In genomic region chr17:16215002-16215272, GRCh38 we compare ENCODE assay signal across 8 cellular contexts. TPM values are rescaled to one million over a fixed set of nuclear protein-coding genes. Genes with fewer than 3 reads are reported as not detected.
DNase-seq lines count a peak whose midpoint lies in the region; ATAC-seq, FAIRE-seq and TF ChIP-seq lines count a peak whose summit lies in the region.

No MANE protein-coding gene starts in this region.

- H3K9me3 Mint-ChIP-seq in MCF 10A (ENCODE audit: unreplicated experiment), result no peaks in the 10 kb centered on the region

- no peaks in the 10 kb centered on the region for H3K27me3 Mint-ChIP-seq in MCF 10A (ENCODE audit: insufficient read depth, unreplicated experiment)

- no TSS peak for BruUV-seq in MCF 10A (replicated peaks; lab: Mats Ljungman, UMichigan)

- TF ChIP-seq CTCF in AG09309 (IDR thresholded peaks at IDR 0.05; ENCODE audit: control insufficient read depth, insufficient read depth, low read depth, low read length, missing control alignments), result no peak
- TF ChIP-seq CTCF in MCF 10A (IDR thresholded peaks at IDR 0.05; ENCODE audit: unreplicated experiment), result no peak
- TF ChIP-seq CTCF in kidney (IDR thresholded peaks at IDR 0.05; ENCODE audit: borderline replicate concordance, extremely low read depth, insufficient read depth), result no peak
- TF ChIP-seq CTCF in GM13977 (IDR thresholded peaks at IDR 0.05; ENCODE audit: extremely low read depth, insufficient read depth, missing control alignments), result no peak

- H3K27ac ChIP-seq in kidney (ENCODE audit: low read depth in 2 of 2, low read length in 2 of 2), result peak overlapping the region; percentile 97 to 98

- FAIRE-seq in kidney (lab: Jason Lieb, UNC), result no peak

- no peaks in the 10 kb centered on the region for H3K9me3 ChIP-seq in kidney (ENCODE audit: control insufficient read depth in 1 of 2, low read length in 2 of 2)

- H3K27ac Mint-ChIP-seq in MCF 10A (ENCODE audit: low read depth, unreplicated experiment), result peak overlapping the region; percentile 84

- peak overlapping the region; percentile 90 to 93 for H3K9ac ChIP-seq in kidney (ENCODE audit: low read length in 2 of 2)

- peaks cover 4 to 7% of the 10 kb centered on the region in 2 donors for H3K4me1 ChIP-seq in kidney (ENCODE audit: control insufficient read depth in 1 of 2, insufficient read depth in 1 of 2, low read depth in 1 of 2, low read length in 2 of 2)

- peak overlapping the region; percentile 49 for H3K4me3 ChIP-seq in AG09309 (ENCODE audit: control insufficient read depth, low read depth, low read length)
- H3K4me3 ChIP-seq in kidney (ENCODE audit: low read length in 2 of 2), result peak overlapping the region; percentile 92 to 99

- DNase-seq in AG09309 (ENCODE audit: low read depth), result no peak
- peak; percentile 74 to 89 for DNase-seq in SHP77 (lab: John Stamatoyannopoulos, UW)
- no peak for DNase-seq in MCF 10A (ENCODE audit: unreplicated experiment)
- DNase-seq in kidney, result peak; percentile 88
- DNase-seq in stimulated activated CD8-positive, alpha-beta memory T cell treated with anti-CD3 and anti-CD28 coated beads, Interleukin-15, amount 100 ng/mL, for 1 hour (ENCODE audit: low read depth), result peak; percentile 10
- no peak for DNase-seq in GM13977 (ENCODE audit: low spot score)

- CTCF ChIA-PET in MCF 10A (lab: Yijun Ruan, JAX), result interaction anchor here (0.7 to 0.9 kb wide), 2 partner anchors 79 to 139 kb away, joined by 3 to 4 read pairs; no protein-coding TSS in a partner anchor

- ATAC-seq in GM18870 (IDR thresholded peaks at IDR 0.05; ENCODE audit: unreplicated experiment) (peak; percentile 18), HG03097 (IDR thresholded peaks at IDR 0.05; ENCODE audit: low FRiP score, unreplicated experiment) (peak; percentile 31)

- POLR2A ChIA-PET in MCF 10A (lab: Yijun Ruan, JAX), result interaction anchor here (0.7 to 5.1 kb wide), 19 partner anchors 9 to 256 kb away, joined by 3 to 50 read pairs (median 7); partner anchors contain the start of genes TTC19 and UBB

- intact Hi-C loops in MCF 10A (cut with micrococcal nuclease) (loop anchor here (5.0 kb wide), 1 partner anchor 72 kb away; no protein-coding TSS in a partner anchor), kidney (cut with DNase I) (no loop called here)

- H3K36me3 ChIP-seq in kidney (ENCODE audit: control insufficient read depth in 1 of 2, insufficient read depth in 2 of 2, low read length in 2 of 2), result no peaks in the 10 kb centered on the region

- H3K4me3 Mint-ChIP-seq in MCF 10A (ENCODE audit: unreplicated experiment), result peak overlapping the region; percentile 99

- peaks cover 6% of the 10 kb centered on the region for H3K36me3 Mint-ChIP-seq in MCF 10A (ENCODE audit: insufficient read depth, unreplicated experiment)

- in situ Hi-C loops in GM13977 (cut with MboI; ENCODE audit: low pct_unique_long_range_greater_than_20kb, low sequenced_read_pairs, unreplicated experiment), result no loop called here

- H3K4me1 Mint-ChIP-seq in MCF 10A (ENCODE audit: insufficient read depth, unreplicated experiment), result peaks cover 11% of the 10 kb centered on the region

RNA-seq across cellular contexts. Expression of gene NCOR1, which starts 0.4 kb away (rescaled TPM):
- total RNA-seq in MCF 10A (2022) (120 and 138 TPM in 2 replicates), kidney (136 TPM)
- 44.9 TPM for polyA plus RNA-seq in kidney (ENCODE audit: insufficient read depth, low read depth, low replicate concordance)

RNA-seq across cellular contexts. Expression of gene PIGL, which starts 2.1 kb away (rescaled TPM):
- total RNA-seq in MCF 10A (2022), result 28.5 and 31.3 TPM in 2 replicates
- 33.5 TPM for total RNA-seq in kidney
- polyA plus RNA-seq in kidney (ENCODE audit: insufficient read depth, low read depth, low replicate concordance), result 13.6 TPM

Comparison
In these comparisons a context has a peak if more than half of its experiments do, and no peak if none do; other contexts are left out.
1. DNase-seq: peak in SHP77 (2 of 2), kidney (single experiment) and stimulated activated CD8-positive, alpha-beta memory T cell treated with anti-CD3 and anti-CD28 coated beads, Interleukin-15, amount 100 ng/mL, for 1 hour (single experiment); none in AG09309 (single experiment), MCF 10A (single experiment) and GM13977 (single experiment).